In genomic region chr9:128247191-128247803, GRCh38 we compare ENCODE assay signal across 1 cellular context.
TF ChIP-seq lines count a peak whose summit lies in the region.

No MANE protein-coding gene starts in this region.

TF ChIP-seq in IMR-90, 13 proteins besides CTCF, POLR2A, EP300 and RAD21:
- no peak for TF ChIP-seq ELK1 (IDR thresholded peaks at IDR 0.05; ENCODE audit: borderline replicate concordance, low read depth, low read length)
- no peak for TF ChIP-seq USF2 (IDR thresholded peaks at IDR 0.05; ENCODE audit: low read depth, low read length)
- no peak for TF ChIP-seq MAFK (IDR thresholded peaks at IDR 0.05; ENCODE audit: low read depth, low read length)
- no peak for TF ChIP-seq RCOR1 (IDR thresholded peaks at IDR 0.05; ENCODE audit: insufficient replicate concordance, low read length)
- TF ChIP-seq MXI1 (IDR thresholded peaks at IDR 0.05; ENCODE audit: borderline replicate concordance, low read depth, low read length): no peak
- TF ChIP-seq BHLHE40 (IDR thresholded peaks at IDR 0.05; ENCODE audit: low read depth, low read length): no peak
- TF ChIP-seq CEBPB (IDR thresholded peaks at IDR 0.05; ENCODE audit: low read depth, low read length): no peak
- TF ChIP-seq NFE2L2 (IDR thresholded peaks at IDR 0.05; ENCODE audit: low read depth, low read length): no peak
